22 cellular contexts compared by ENCODE assay signal in genomic region chr5:30561771-30562170, GRCh38.
"Had no signal": no experiment of that assay in that cellular context is flagged by ENCODE, and none has a peak within 500 bp of the region (broad histone marks: within the 10 kb centered on the region; RNA-seq: fewer than 3 reads in every experiment).

No MANE protein-coding gene starts in this region.

- H3K27ac ChIP-seq: brain microvascular endothelial cell, coronary artery, dorsolateral prefrontal cortex, WERI-Rb-1 had no signal

- H3K27me3 ChIP-seq: brain microvascular endothelial cell had no signal

- H3K4me3 ChIP-seq: coronary artery, dorsolateral prefrontal cortex had no signal

- DNase-seq: activated B cell treated with CpG ODN at 0.5 μM for 24 hours; activated CD4-positive, alpha-beta T cell treated with anti-CD3 and anti-CD28 coated beads for 48 hours; activated CD4-positive, alpha-beta T cell treated with anti-CD3 and anti-CD28 coated beads, Interleukin-2, amount 50 U/mL, for 1 hour; activated CD4-positive, alpha-beta T cell treated with anti-CD3 and anti-CD28 coated beads, Interleukin-2, amount 50 U/mL, for 48 hours; activated CD8-positive, alpha-beta memory T cell treated with anti-CD3 and anti-CD28 coated beads for 24 hours; activated CD8-positive, alpha-beta T cell treated with anti-CD3 and anti-CD28 coated beads for 36 hours; activated effector memory CD4-positive, alpha-beta T cell treated with Interleukin-2 at 50 U/mL for 16 hours; activated gamma-delta T cell treated with Interleukin-2 at 50 U/mL for 16 hours; activated naive CD4-positive, alpha-beta T cell treated with anti-CD3 and anti-CD28 coated beads, Interleukin-2, amount 50 U/mL, for 16 hours; activated naive CD4-positive, alpha-beta T cell treated with Interleukin-2 at 50 U/mL for 16 hours; activated T-cell treated with anti-CD3 and anti-CD28 coated beads, Interleukin-2, amount 50 U/mL, for 4 hours; amniotic stem cell; anterior cingulate cortex; brain microvascular endothelial cell; dorsolateral prefrontal cortex; effector memory CD4-positive, alpha-beta T cell; endodermal cell; foreskin fibroblast; head of caudate nucleus; T-helper 2 cell; WERI-Rb-1 had no signal

- H3K36me3 ChIP-seq: brain microvascular endothelial cell, WERI-Rb-1 had no signal
